1 cellular context compared by ENCODE assay signal in genomic region chr12:15721716-15722115, GRCh38.
TF ChIP-seq lines count a peak whose summit lies in the region.

No MANE protein-coding gene starts in this region.

TF ChIP-seq in GM23338, 12 proteins besides CTCF, POLR2A, EP300 and RAD21 (continued from another document):
- TF ChIP-seq ZNF462 (CRISPR knock-in tag; IDR thresholded peaks at IDR 0.05): no peak
- TF ChIP-seq EZH2 (IDR thresholded peaks at IDR 0.05; ENCODE audit: low read depth, unreplicated experiment): no peak
- no peak for TF ChIP-seq CREB1 (CRISPR knock-in tag; IDR thresholded peaks at IDR 0.05; ENCODE audit: low read depth)
- TF ChIP-seq JUNB (IDR thresholded peaks at IDR 0.05; ENCODE audit: unreplicated experiment): no peak
- TF ChIP-seq ZNF331 (CRISPR knock-in tag; IDR thresholded peaks at IDR 0.05; ENCODE audit: low read depth): no peak
- TF ChIP-seq EZH2phosphoT487 (IDR thresholded peaks at IDR 0.05; ENCODE audit: unreplicated experiment): no peak
- no peak for TF ChIP-seq POLR2AphosphoS5 (IDR thresholded peaks at IDR 0.05; ENCODE audit: low read depth)
- no peak for TF ChIP-seq ZNF114 (CRISPR knock-in tag; IDR thresholded peaks at IDR 0.05)
- no peak for TF ChIP-seq NANOG (IDR thresholded peaks at IDR 0.05; ENCODE audit: borderline replicate concordance)
- TF ChIP-seq, protein P1, sequence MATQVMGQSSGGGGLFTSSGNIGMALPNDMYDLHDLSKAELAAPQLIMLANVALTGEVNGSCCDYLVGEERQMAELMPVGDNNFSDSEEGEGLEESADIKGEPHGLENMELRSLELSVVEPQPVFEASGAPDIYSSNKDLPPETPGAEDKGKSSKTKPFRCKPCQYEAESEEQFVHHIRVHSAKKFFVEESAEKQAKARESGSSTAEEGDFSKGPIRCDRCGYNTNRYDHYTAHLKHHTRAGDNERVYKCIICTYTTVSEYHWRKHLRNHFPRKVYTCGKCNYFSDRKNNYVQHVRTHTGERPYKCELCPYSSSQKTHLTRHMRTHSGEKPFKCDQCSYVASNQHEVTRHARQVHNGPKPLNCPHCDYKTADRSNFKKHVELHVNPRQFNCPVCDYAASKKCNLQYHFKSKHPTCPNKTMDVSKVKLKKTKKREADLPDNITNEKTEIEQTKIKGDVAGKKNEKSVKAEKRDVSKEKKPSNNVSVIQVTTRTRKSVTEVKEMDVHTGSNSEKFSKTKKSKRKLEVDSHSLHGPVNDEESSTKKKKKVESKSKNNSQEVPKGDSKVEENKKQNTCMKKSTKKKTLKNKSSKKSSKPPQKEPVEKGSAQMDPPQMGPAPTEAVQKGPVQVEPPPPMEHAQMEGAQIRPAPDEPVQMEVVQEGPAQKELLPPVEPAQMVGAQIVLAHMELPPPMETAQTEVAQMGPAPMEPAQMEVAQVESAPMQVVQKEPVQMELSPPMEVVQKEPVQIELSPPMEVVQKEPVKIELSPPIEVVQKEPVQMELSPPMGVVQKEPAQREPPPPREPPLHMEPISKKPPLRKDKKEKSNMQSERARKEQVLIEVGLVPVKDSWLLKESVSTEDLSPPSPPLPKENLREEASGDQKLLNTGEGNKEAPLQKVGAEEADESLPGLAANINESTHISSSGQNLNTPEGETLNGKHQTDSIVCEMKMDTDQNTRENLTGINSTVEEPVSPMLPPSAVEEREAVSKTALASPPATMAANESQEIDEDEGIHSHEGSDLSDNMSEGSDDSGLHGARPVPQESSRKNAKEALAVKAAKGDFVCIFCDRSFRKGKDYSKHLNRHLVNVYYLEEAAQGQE (IDR thresholded peaks at IDR 0.05; ENCODE audit: unreplicated experiment): no peak
- TF ChIP-seq, protein P2, sequence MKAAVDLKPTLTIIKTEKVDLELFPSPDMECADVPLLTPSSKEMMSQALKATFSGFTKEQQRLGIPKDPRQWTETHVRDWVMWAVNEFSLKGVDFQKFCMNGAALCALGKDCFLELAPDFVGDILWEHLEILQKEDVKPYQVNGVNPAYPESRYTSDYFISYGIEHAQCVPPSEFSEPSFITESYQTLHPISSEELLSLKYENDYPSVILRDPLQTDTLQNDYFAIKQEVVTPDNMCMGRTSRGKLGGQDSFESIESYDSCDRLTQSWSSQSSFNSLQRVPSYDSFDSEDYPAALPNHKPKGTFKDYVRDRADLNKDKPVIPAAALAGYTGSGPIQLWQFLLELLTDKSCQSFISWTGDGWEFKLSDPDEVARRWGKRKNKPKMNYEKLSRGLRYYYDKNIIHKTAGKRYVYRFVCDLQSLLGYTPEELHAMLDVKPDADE (IDR thresholded peaks at IDR 0.05): no peak
